8 cellular contexts compared by ENCODE assay signal in genomic region chr21:17903029-17903806, GRCh38.
A peak's percentile ranks its signal among the peaks of the same experiment; 100 is the strongest.
DNase-seq lines count a peak whose midpoint lies in the region; ATAC-seq and TF ChIP-seq lines count a peak whose summit lies in the region.

No MANE protein-coding gene starts in this region.

- peaks cover 17% of the 10 kb centered on the region for H3K4me1 Mint-ChIP-seq in mesothelial cell of epicardium
- no peaks in the 10 kb centered on the region for H3K4me1 Mint-ChIP-seq in Caco-2 (ENCODE audit: low read depth, unreplicated experiment)

- H3K9me3 Mint-ChIP-seq in mesothelial cell of epicardium, result peaks cover 21% of the 10 kb centered on the region
- H3K9me3 Mint-ChIP-seq in Caco-2 (ENCODE audit: unreplicated experiment), result peaks cover 10% of the 10 kb centered on the region

- H3K4me3 Mint-ChIP-seq in mesothelial cell of epicardium, result no peak overlapping the region
- H3K4me3 Mint-ChIP-seq in Caco-2 (ENCODE audit: unreplicated experiment), result no peak overlapping the region

- CTCF ChIA-PET in Caco-2 (lab: Charles Lee), result no interaction called here

- no peak overlapping the region for H3K27ac Mint-ChIP-seq in mesothelial cell of epicardium
- no peak overlapping the region for H3K27ac Mint-ChIP-seq in Caco-2 (ENCODE audit: unreplicated experiment)

- H3K9me3 ChIP-seq in left ventricle myocardium inferior (replicated peaks) (peaks cover 13% of the 10 kb centered on the region), stomach (no peaks in the 10 kb centered on the region), Caco-2 (no peaks in the 10 kb centered on the region)

- peaks cover 31% of the 10 kb centered on the region for H3K4me1 ChIP-seq in left ventricle myocardium inferior
- H3K4me1 ChIP-seq in stomach, result peaks cover 0 to 5% (median 0%) of the 10 kb centered on the region in 4 donors
- no peaks in the 10 kb centered on the region for H3K4me1 ChIP-seq in Caco-2

- H3K4me3 ChIP-seq in left ventricle myocardium inferior (no peak overlapping the region), stomach (no peak overlapping the region), Caco-2 (ENCODE audit: low read depth, low read length) (no peak overlapping the region)

- BruUV-seq in Caco-2 (replicated peaks; lab: Mats Ljungman, UMichigan), result no TSS peak

- H3K27me3 ChIP-seq in left ventricle myocardium inferior (ENCODE audit: low read depth), result no peaks in the 10 kb centered on the region
- H3K27me3 ChIP-seq in stomach, result no peaks in the 10 kb centered on the region
- no peaks in the 10 kb centered on the region for H3K27me3 ChIP-seq in Caco-2 (replicated peaks; ENCODE audit: control insufficient read depth, insufficient read depth, low read length)

- intact Hi-C loops in left ventricle myocardium inferior (cut with micrococcal nuclease), result loop anchor here (2.0 kb wide), 1 partner anchor 224 kb away; no protein-coding TSS in a partner anchor
- intact Hi-C loops in Right ventricle myocardium superior (cut with DNase I), result loop anchor here (5.0 to 10.0 kb wide), 2 partner anchors 88 to 226 kb away; partner anchors contain the start of gene C21orf91
- intact Hi-C loops in stomach (cut with DNase I; ENCODE audit: low total_unique reads), result loop anchor here (5.0 kb wide), 1 partner anchor 226 kb away; no protein-coding TSS in a partner anchor
- intact Hi-C loops in Caco-2 (cut with micrococcal nuclease; ENCODE audit: unreplicated experiment), result loop anchor here (1.0 kb wide), 1 partner anchor 224 kb away; no protein-coding TSS in a partner anchor

- TF ChIP-seq EP300 in stomach (IDR thresholded peaks at IDR 0.05), result no peak

- H3K27me3 Mint-ChIP-seq in mesothelial cell of epicardium (ENCODE audit: low read depth), result no peaks in the 10 kb centered on the region
- peaks cover 5% of the 10 kb centered on the region for H3K27me3 Mint-ChIP-seq in Caco-2 (ENCODE audit: insufficient read depth, unreplicated experiment)

- H3K36me3 Mint-ChIP-seq in mesothelial cell of epicardium (peaks cover 6% of the 10 kb centered on the region), Caco-2 (ENCODE audit: insufficient read depth, unreplicated experiment) (peaks cover 5% of the 10 kb centered on the region)

- WGBS in stomach, 5 donors, result 49 to 65% (median 62%) methylated on average over 4 of the region's 4 CpGs

- DNase-seq in left ventricle myocardium inferior, result no peak
- DNase-seq in Right ventricle myocardium superior, result no peak
- peak; percentile 20 for DNase-seq in NCI-H460 (ENCODE audit: extremely low read depth, low read depth)
- peak; percentile 43 for DNase-seq in central memory CD4-positive, alpha-beta T cell
- no peak for DNase-seq in mesothelial cell of epicardium (ENCODE audit: low spot score in 2 of 2, unreplicated experiment in 2 of 2)
- no peak for DNase-seq in activated effector memory CD4-positive, alpha-beta T cell treated with anti-CD3 and anti-CD28 coated beads, Interleukin-2, amount 50 U/mL, for 16 hours
- no peak for DNase-seq in stomach
- no peak for DNase-seq in Caco-2

- no peak for TF ChIP-seq POLR2A in stomach (IDR thresholded peaks at IDR 0.05)

- TF ChIP-seq CTCF in left ventricle myocardium inferior (IDR thresholded peaks at IDR 0.05; ENCODE audit: borderline replicate concordance) (peak; percentile 42), mesothelial cell of epicardium (IDR thresholded peaks at IDR 0.05; ENCODE audit: unreplicated experiment) (peak; percentile 42), stomach (IDR thresholded peaks at IDR 0.05) (peak in 2 of 7 experiments; percentile 6 to 14), Caco-2 (IDR thresholded peaks at IDR 0.05; ENCODE audit: insufficient read depth in 1 of 2, low read depth in 1 of 2, low read length in 1 of 2, severe bottlenecking in 1 of 2, unreplicated experiment in 1 of 2) (no peak)

- POLR2A ChIA-PET in Caco-2 (lab: Charles Lee), result no interaction called here

- H3K27ac ChIP-seq in left ventricle myocardium inferior (replicated peaks) (no peak overlapping the region), stomach (no peak overlapping the region)

- H3K36me3 ChIP-seq in left ventricle myocardium inferior (no peaks in the 10 kb centered on the region), stomach (no peaks in the 10 kb centered on the region), Caco-2 (ENCODE audit: control insufficient read depth, insufficient read depth, low read length) (no peaks in the 10 kb centered on the region)

- ATAC-seq in Right ventricle myocardium superior (ENCODE audit: poor library complexity), result no peak

Comparison
In these comparisons a context has a peak if more than half of its experiments do, and no peak if none do; other contexts are left out.
1. DNase-seq: peak in NCI-H460 (single experiment) and central memory CD4-positive, alpha-beta T cell (single experiment); none in left ventricle myocardium inferior (single experiment), Right ventricle myocardium superior (single experiment), mesothelial cell of epicardium (0 of 2), activated effector memory CD4-positive, alpha-beta T cell treated with anti-CD3 and anti-CD28 coated beads, Interleukin-2, amount 50 U/mL, for 16 hours (single experiment), stomach (single experiment) and Caco-2 (0 of 2).
2. CTCF ChIP-seq: peak in left ventricle myocardium inferior (single experiment) and mesothelial cell of epicardium (single experiment); none in Caco-2 (0 of 2).